In the genomic region with DNA sequence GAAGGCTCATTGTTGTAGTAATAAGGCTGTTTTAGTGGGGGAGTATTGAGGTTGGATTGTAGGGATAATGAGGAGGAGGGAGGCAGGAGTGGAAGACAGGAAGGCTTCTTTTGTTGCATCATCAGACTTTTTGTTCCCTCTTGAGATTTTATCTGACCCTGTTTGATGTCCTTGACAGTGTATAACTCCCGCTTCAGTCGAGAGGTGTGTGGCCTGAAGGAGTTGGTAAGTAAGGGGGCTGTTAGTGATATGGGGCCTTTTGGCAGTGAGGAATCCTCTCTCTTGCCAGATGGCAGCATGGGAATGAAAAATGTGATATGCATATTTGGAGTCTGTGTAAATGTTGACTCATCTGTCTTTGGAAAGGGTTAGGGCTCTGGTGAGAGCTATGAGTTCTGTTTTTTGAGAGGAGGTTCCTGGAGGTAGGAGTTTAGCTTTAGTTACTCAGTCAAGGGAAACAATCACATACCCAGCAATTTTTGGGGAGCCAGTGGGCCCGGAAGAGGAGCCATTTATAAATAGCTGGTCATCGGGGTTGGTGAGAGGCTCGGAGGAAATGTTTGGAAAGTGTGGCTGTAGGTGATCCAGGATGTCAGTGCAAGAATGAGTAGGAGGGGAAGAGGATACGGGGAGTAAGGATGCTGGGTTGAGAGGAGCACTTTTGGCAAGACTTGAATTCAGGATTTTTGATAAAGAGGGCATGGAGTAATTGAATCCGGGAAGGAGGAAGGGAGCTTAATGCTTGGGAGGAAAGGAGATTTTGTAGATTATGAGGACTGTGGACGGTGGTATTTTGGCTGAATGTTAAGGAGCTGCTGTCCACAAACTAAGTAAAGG, we compare ENCODE assay signal across 1 cellular context.
TF ChIP-seq lines count a peak whose summit lies in the region.

No MANE protein-coding gene starts in this region.

TF ChIP-seq in K562, 482 proteins besides CTCF, POLR2A, EP300 and RAD21 (continued from another document and continues in another):
- TF ChIP-seq, protein P1, sequence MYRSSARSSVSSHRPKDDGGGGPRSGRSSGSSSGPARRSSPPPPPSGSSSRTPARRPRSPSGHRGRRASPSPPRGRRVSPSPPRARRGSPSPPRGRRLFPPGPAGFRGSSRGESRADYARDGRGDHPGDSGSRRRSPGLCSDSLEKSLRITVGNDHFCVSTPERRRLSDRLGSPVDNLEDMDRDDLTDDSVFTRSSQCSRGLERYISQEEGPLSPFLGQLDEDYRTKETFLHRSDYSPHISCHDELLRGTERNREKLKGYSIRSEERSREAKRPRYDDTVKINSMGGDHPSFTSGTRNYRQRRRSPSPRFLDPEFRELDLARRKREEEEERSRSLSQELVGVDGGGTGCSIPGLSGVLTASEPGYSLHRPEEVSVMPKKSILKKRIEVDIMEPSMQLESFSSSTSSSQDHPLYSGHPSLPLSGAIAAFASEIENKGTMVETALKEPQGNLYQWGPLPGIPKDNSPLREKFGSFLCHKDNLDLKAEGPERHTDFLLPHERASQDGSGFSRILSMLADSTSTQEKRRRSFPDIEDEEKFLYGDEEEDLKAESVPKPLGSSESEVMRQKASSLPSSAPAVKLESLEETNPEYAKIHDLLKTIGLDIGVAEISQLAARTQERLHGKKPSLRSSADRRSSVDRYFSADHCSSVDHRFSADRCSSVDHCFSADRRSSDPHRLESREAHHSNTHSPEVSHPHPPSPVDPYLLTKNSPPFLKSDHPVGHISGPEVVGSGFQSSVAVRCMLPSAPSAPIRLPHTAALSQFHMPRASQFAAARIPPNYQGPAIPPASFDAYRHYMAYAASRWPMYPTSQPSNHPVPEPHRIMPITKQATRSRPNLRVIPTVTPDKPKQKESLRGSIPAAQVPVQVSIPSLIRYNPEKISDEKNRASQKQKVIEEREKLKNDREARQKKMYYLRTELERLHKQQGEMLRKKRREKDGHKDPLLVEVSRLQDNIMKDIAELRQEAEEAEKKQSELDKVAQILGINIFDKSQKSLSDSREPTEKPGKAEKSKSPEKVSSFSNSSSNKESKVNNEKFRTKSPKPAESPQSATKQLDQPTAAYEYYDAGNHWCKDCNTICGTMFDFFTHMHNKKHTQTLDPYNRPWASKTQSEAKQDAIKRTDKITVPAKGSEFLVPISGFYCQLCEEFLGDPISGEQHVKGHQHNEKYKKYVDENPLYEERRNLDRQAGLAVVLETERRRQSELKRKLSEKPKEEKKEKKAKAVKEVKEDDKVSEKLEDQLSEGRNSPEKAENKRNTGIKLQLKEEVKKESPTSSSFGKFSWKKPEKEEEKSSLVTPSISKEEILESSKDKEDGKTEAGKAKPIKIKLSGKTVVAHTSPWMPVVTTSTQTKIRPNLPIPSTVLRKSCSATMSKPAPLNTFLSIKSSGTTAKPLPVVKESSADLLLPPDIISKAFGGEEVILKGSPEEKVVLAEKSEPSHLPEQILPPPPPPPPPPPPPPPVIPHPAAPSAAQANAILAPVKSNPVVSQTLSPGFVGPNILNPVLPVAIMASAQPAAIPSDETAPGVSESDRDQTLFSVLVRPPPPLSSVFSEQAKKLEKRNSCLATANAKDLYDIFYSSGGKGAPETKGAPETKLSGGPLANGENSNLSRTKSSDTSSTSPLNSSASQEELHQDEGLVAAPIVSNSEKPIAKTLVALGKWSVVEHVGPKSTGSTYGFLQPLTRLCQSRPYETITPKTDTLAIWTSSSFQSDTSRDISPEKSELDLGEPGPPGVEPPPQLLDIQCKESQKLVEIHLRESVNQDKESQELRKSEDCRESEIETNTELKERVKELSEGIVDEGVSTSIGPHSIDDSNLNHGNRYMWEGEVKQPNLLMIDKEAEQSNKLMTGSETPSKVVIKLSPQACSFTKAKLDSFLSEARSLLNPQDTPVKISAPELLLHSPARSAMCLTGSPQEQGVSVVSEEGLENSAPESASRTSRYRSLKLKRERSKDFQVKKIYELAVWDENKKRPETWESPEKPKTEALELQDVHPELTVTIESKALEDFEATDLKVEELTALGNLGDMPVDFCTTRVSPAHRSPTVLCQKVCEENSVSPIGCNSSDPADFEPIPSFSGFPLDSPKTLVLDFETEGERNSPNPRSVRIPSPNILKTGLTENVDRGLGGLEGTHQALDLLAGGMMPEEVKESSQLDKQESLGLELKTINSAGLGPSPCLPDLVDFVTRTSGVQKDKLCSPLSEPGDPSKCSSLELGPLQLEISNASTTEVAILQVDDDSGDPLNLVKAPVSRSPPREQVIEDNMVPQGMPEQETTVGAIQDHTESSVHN (IDR thresholded peaks at IDR 0.05; ENCODE audit: borderline replicate concordance in 1 of 2, low read depth in 1 of 2): peak in 1 of 2 experiments; percentile 73; a peak in 2 of 4 replicates
- TF ChIP-seq SAP30 (IDR thresholded peaks at IDR 0.05; ENCODE audit: borderline replicate concordance, insufficient read depth, low read depth, low read length, poor library complexity, severe bottlenecking) (no peak), PPARD (CRISPR knock-in tag; IDR thresholded peaks at IDR 0.05) (no peak), ZNF175 (CRISPR knock-in tag; IDR thresholded peaks at IDR 0.05; ENCODE audit: low read depth) (no peak), HDAC8 (tag; IDR thresholded peaks at IDR 0.05) (no peak), SMAD4 (CRISPR knock-in tag; conservative IDR thresholded peaks at IDR 0.05) (peak; percentile 58), HNRNPL (IDR thresholded peaks at IDR 0.05; ENCODE audit: low read depth, low read length) (no peak), SIN3B (IDR thresholded peaks at IDR 0.05; ENCODE audit: low read depth) (no peak), ZNF24 (IDR thresholded peaks at IDR 0.05) (no peak), KDM2B (CRISPR knock-in tag; IDR thresholded peaks at IDR 0.05) (no peak), PHF21A (IDR thresholded peaks at IDR 0.05; ENCODE audit: borderline replicate concordance, low read depth) (no peak), TCFL5 (CRISPR knock-in tag; conservative IDR thresholded peaks at IDR 0.05) (no peak), EGR1 (conservative IDR thresholded peaks at IDR 0.05) (peak; percentile 18; the same call in 1 of the 2 replicates), KLF1 (tag; IDR thresholded peaks at IDR 0.05) (no peak), PHTF2 (CRISPR knock-in tag; IDR thresholded peaks at IDR 0.05) (no peak), SPI1 (IDR thresholded peaks at IDR 0.05; ENCODE audit: borderline replicate concordance, low read depth, low read length) (no peak), ZNF778 (CRISPR knock-in tag; IDR thresholded peaks at IDR 0.05) (no peak), FOXJ3 (CRISPR knock-in tag; IDR thresholded peaks at IDR 0.05) (no peak), GATAD2B (IDR thresholded peaks at IDR 0.05; ENCODE audit: borderline replicate concordance) (no peak), KLF16 (IDR thresholded peaks at IDR 0.05) (no peak), ETV6 (IDR thresholded peaks at IDR 0.05; ENCODE audit: borderline replicate concordance in 1 of 2, low read depth in 2 of 2, low read length in 1 of 2) (no peak), ETV6 (CRISPR knock-in tag; IDR thresholded peaks at IDR 0.05; ENCODE audit: borderline replicate concordance) (no peak), ZNF79 (CRISPR knock-in tag; IDR thresholded peaks at IDR 0.05; ENCODE audit: low read depth) (no peak), ZNF668 (CRISPR knock-in tag; IDR thresholded peaks at IDR 0.05) (no peak), GABPA (tag; conservative IDR thresholded peaks at IDR 0.05; ENCODE audit: low read depth) (no peak), MTA2 (IDR thresholded peaks at IDR 0.05; ENCODE audit: low read depth) (peak; percentile 45), SP2 (IDR thresholded peaks at IDR 0.05; ENCODE audit: extremely low read depth, low read depth, low read length, poor library complexity, severe bottlenecking) (no peak)
- TF ChIP-seq, protein P2, sequence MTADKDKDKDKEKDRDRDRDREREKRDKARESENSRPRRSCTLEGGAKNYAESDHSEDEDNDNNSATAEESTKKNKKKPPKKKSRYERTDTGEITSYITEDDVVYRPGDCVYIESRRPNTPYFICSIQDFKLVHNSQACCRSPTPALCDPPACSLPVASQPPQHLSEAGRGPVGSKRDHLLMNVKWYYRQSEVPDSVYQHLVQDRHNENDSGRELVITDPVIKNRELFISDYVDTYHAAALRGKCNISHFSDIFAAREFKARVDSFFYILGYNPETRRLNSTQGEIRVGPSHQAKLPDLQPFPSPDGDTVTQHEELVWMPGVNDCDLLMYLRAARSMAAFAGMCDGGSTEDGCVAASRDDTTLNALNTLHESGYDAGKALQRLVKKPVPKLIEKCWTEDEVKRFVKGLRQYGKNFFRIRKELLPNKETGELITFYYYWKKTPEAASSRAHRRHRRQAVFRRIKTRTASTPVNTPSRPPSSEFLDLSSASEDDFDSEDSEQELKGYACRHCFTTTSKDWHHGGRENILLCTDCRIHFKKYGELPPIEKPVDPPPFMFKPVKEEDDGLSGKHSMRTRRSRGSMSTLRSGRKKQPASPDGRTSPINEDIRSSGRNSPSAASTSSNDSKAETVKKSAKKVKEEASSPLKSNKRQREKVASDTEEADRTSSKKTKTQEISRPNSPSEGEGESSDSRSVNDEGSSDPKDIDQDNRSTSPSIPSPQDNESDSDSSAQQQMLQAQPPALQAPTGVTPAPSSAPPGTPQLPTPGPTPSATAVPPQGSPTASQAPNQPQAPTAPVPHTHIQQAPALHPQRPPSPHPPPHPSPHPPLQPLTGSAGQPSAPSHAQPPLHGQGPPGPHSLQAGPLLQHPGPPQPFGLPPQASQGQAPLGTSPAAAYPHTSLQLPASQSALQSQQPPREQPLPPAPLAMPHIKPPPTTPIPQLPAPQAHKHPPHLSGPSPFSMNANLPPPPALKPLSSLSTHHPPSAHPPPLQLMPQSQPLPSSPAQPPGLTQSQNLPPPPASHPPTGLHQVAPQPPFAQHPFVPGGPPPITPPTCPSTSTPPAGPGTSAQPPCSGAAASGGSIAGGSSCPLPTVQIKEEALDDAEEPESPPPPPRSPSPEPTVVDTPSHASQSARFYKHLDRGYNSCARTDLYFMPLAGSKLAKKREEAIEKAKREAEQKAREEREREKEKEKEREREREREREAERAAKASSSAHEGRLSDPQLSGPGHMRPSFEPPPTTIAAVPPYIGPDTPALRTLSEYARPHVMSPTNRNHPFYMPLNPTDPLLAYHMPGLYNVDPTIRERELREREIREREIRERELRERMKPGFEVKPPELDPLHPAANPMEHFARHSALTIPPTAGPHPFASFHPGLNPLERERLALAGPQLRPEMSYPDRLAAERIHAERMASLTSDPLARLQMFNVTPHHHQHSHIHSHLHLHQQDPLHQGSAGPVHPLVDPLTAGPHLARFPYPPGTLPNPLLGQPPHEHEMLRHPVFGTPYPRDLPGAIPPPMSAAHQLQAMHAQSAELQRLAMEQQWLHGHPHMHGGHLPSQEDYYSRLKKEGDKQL (CRISPR knock-in tag; IDR thresholded peaks at IDR 0.05; ENCODE audit: borderline replicate concordance): no peak
- TF ChIP-seq, protein P3, sequence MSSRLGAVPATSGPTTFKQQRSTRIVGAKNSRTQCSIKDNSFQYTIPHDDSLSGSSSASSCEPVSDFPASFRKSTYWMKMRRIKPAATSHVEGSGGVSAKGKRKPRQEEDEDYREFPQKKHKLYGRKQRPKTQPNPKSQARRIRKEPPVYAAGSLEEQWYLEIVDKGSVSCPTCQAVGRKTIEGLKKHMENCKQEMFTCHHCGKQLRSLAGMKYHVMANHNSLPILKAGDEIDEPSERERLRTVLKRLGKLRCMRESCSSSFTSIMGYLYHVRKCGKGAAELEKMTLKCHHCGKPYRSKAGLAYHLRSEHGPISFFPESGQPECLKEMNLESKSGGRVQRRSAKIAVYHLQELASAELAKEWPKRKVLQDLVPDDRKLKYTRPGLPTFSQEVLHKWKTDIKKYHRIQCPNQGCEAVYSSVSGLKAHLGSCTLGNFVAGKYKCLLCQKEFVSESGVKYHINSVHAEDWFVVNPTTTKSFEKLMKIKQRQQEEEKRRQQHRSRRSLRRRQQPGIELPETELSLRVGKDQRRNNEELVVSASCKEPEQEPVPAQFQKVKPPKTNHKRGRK (tag; IDR thresholded peaks at IDR 0.05): no peak
- TF ChIP-seq, protein P4, sequence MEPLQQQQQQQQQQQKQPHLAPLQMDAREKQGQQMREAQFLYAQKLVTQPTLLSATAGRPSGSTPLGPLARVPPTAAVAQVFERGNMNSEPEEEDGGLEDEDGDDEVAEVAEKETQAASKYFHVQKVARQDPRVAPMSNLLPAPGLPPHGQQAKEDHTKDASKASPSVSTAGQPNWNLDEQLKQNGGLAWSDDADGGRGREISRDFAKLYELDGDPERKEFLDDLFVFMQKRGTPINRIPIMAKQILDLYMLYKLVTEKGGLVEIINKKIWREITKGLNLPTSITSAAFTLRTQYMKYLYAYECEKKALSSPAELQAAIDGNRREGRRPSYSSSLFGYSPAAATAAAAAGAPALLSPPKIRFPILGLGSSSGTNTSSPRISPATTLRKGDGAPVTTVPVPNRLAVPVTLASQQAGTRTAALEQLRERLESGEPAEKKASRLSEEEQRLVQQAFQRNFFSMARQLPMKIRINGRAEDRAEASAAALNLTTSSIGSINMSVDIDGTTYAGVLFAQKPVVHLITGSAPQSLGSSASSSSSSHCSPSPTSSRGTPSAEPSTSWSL (CRISPR knock-in tag; IDR thresholded peaks at IDR 0.05; ENCODE audit: borderline replicate concordance): no peak
- TF ChIP-seq, protein P5, sequence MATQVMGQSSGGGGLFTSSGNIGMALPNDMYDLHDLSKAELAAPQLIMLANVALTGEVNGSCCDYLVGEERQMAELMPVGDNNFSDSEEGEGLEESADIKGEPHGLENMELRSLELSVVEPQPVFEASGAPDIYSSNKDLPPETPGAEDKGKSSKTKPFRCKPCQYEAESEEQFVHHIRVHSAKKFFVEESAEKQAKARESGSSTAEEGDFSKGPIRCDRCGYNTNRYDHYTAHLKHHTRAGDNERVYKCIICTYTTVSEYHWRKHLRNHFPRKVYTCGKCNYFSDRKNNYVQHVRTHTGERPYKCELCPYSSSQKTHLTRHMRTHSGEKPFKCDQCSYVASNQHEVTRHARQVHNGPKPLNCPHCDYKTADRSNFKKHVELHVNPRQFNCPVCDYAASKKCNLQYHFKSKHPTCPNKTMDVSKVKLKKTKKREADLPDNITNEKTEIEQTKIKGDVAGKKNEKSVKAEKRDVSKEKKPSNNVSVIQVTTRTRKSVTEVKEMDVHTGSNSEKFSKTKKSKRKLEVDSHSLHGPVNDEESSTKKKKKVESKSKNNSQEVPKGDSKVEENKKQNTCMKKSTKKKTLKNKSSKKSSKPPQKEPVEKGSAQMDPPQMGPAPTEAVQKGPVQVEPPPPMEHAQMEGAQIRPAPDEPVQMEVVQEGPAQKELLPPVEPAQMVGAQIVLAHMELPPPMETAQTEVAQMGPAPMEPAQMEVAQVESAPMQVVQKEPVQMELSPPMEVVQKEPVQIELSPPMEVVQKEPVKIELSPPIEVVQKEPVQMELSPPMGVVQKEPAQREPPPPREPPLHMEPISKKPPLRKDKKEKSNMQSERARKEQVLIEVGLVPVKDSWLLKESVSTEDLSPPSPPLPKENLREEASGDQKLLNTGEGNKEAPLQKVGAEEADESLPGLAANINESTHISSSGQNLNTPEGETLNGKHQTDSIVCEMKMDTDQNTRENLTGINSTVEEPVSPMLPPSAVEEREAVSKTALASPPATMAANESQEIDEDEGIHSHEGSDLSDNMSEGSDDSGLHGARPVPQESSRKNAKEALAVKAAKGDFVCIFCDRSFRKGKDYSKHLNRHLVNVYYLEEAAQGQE (CRISPR knock-in tag; IDR thresholded peaks at IDR 0.05; ENCODE audit: low read depth): no peak
